Comparison of ENCODE assay signal across 13 cellular contexts in the genomic region with DNA sequence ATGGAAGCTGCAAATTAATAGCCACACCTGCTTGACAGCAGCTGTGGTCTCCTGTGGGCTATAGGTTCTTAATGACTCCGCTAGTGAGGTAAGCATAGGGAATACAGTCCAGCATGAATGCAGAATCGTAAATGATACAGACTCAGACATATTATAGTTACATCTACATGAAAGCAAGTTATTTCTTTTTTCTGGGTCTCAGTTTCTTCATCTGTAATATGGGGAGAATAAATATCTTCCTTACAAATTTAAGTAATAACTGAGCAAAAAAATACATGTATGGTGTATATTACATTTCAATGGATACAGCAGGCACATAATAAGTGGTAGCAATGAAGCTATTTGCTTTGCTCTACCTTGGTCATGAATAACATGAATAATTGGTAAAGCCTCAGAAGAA.
"Had no signal": no experiment of that assay in that cellular context is flagged by ENCODE, and none has a peak within 500 bp of the region (broad histone marks: within the 10 kb centered on the region; RNA-seq: fewer than 3 reads in every experiment).

No MANE protein-coding gene starts in this region.

- H3K9me3 ChIP-seq: SJCRH30 had no signal

- H3K27ac ChIP-seq: RWPE1, SJCRH30 had no signal

- H3K4me1 ChIP-seq: SJCRH30 had no signal

- H3K4me3 ChIP-seq: MG63, SJCRH30 had no signal

- H3K27me3 ChIP-seq: MG63, SJCRH30 had no signal

- DNase-seq: KG1; MG63; NCI-H1092; NCI-H1105 treated with DMSO at 0.1 percent for 48 hours; NCI-H1417 treated with DMSO at 0.1 percent for 48 hours; NCI-H1694; NCI-H187 treated with DMSO at 0.1 percent for 48 hours; NCI-H2029 treated with DMSO at 0.1 percent for 48 hours; NCI-H2227 treated with DMSO at 0.1 percent for 48 hours; NCI-H526 treated with DMSO at 0.1 percent for 48 hours; NK-92 treated with Interleukin-12 subunit alpha and Interleukin-12 subunit beta, amount 100 ng/mL, for 24 hours had no signal

- H3K36me3 ChIP-seq: MG63, SJCRH30 had no signal
